27 cellular contexts compared by ENCODE assay signal in genomic region chr11:33553486-33553885, GRCh38.
DNase-seq lines count a peak whose midpoint lies in the region; ATAC-seq, FAIRE-seq and TF ChIP-seq lines count a peak whose summit lies in the region.
"Had no signal": no experiment of that assay in that cellular context is flagged by ENCODE, and none has a peak within 500 bp of the region (broad histone marks: within the 10 kb centered on the region; RNA-seq: fewer than 3 reads in every experiment).

No MANE protein-coding gene starts in this region.

- no peaks in the 10 kb centered on the region for H3K9me3 ChIP-seq in HCT116 (ENCODE audit: control insufficient read depth in 1 of 2, insufficient read depth in 1 of 2, low read depth in 1 of 2, low read length in 2 of 2)
- H3K9me3 ChIP-seq in PC-3 (ENCODE audit: low read length) = no peaks in the 10 kb centered on the region
- H3K9me3 ChIP-seq in endothelial cell of umbilical vein (replicated peaks; ENCODE audit: control insufficient read depth, insufficient read depth, low read length) = no peaks in the 10 kb centered on the region
- H3K9me3 ChIP-seq in small intestine (ENCODE audit: control insufficient read depth, low read depth) = no peaks in the 10 kb centered on the region
- H3K9me3 ChIP-seq: spleen had no signal

- POLR2A ChIA-PET in HCT116 (lab: Charles Lee) = no interaction called here
- POLR2A ChIA-PET in PC-3 (lab: Charles Lee; ENCODE audit: unreplicated experiment) = no interaction called here
- POLR2A ChIA-PET in endothelial cell of umbilical vein (lab: Charles Lee) = no interaction called here

- dilution Hi-C loops in endothelial cell of umbilical vein (cut with MboI; ENCODE audit: extremely low pct_ligation_motif_present, low sequenced_read_pairs) = no loop called here

- H3K27ac ChIP-seq in HCT116 (ENCODE audit: low read depth, low read length) = no peak overlapping the region
- no peak overlapping the region for H3K27ac ChIP-seq in PC-3 (ENCODE audit: low read length)
- no peak overlapping the region for H3K27ac ChIP-seq in endothelial cell of umbilical vein (ENCODE audit: insufficient read depth, low read depth, low read length)
- no peak overlapping the region for H3K27ac ChIP-seq in small intestine (ENCODE audit: low read depth in 1 of 2, low read length in 1 of 2)
- H3K27ac ChIP-seq: spleen had no signal

- DNase-seq in HCT116 (ENCODE audit: low read depth, low spot score) (no peak), PC-3 (peak; percentile 45), endothelial cell of umbilical vein (ENCODE audit: low read depth, low spot score) (peak; percentile 39), small intestine (peak; percentile 29), HuH-7.5 (ENCODE audit: low spot score) (no peak)
- DNase-seq: activated CD4-positive, alpha-beta T cell treated with anti-CD3 and anti-CD28 coated beads, Interleukin-2, amount 50 U/mL, for 48 hours; activated CD4-positive, CD25-positive, alpha-beta regulatory T cell; activated CD8-positive, alpha-beta memory T cell treated with anti-CD3 and anti-CD28 coated beads, Interleukin-2, amount 50 U/mL, for 48 hours; activated effector memory CD4-positive, alpha-beta T cell treated with anti-CD3 and anti-CD28 coated beads, Interleukin-2, amount 50 U/mL, for 16 hours; activated naive CD8-positive, alpha-beta T cell treated with anti-CD3 and anti-CD28 coated beads, Interleukin-2, amount 10 ng/mL, durations not matched to agents 7 days and 5 days; effector CD4-positive, alpha-beta T cell; left ventricle myocardium superior; midbrain; MV-4-11; naive thymus-derived CD8-positive, alpha-beta T cell; NCI-H1694 treated with DMSO at 0.1 percent for 48 hours; occipital lobe; retina; Right ventricle myocardium superior; spleen; stimulated activated CD4-positive, alpha-beta T cell treated with anti-CD3 and anti-CD28 coated beads, Interleukin-2, amount 100 ng/mL, for 48 hours; stimulated activated naive B cell treated with anti-CD40 and anti-IgM and Interleukin-4, amounts not matched to agents 10 μg/mL and 1 μg/mL and 100 μg/mL, for 72 hours had no signal

- H3K27me3 ChIP-seq in HCT116 (ENCODE audit: insufficient read depth, low read length) = no peaks in the 10 kb centered on the region
- no peaks in the 10 kb centered on the region for H3K27me3 ChIP-seq in PC-3 (ENCODE audit: low read length)
- no peaks in the 10 kb centered on the region for H3K27me3 ChIP-seq in endothelial cell of umbilical vein (ENCODE audit: control insufficient read depth in 2 of 2, insufficient read depth in 2 of 2, low read length in 2 of 2)
- H3K27me3 ChIP-seq in small intestine (ENCODE audit: control insufficient read depth in 2 of 2, insufficient read depth in 2 of 2, low read length in 2 of 2) = no peaks in the 10 kb centered on the region

- H3K9ac ChIP-seq in HCT116 (ENCODE audit: low read length) (no peak overlapping the region), PC-3 (ENCODE audit: low read length) (no peak overlapping the region), endothelial cell of umbilical vein (replicated peaks; ENCODE audit: extremely low read depth, insufficient read depth, low read length) (no peak overlapping the region)

- no peak for ATAC-seq in HCT116
- no peak for ATAC-seq in PC-3
- ATAC-seq in GM21529 (IDR thresholded peaks at IDR 0.05; ENCODE audit: unreplicated experiment) = no peak
- ATAC-seq in GM19324 (IDR thresholded peaks at IDR 0.05; ENCODE audit: low FRiP score, unreplicated experiment) = no peak
- ATAC-seq: GM23338; left ventricle myocardium superior; naive thymus-derived CD8-positive, alpha-beta T cell; stimulated activated naive B cell treated with anti-CD40 and anti-IgM and Interleukin-4, amounts not matched to agents 10 μg/mL and 1 μg/mL and 100 μg/mL, for 72 hours had no signal

- CTCF ChIA-PET in HCT116 (lab: Charles Lee) = no interaction called here
- CTCF ChIA-PET in PC-3 (lab: Charles Lee) = no interaction called here
- CTCF ChIA-PET in endothelial cell of umbilical vein (lab: Charles Lee) = interaction anchor here (1.2 to 2.9 kb wide), 4 partner anchors 10 to 388 kb away, joined by 4 to 10 read pairs (median 4); no protein-coding TSS in a partner anchor

- no peaks in the 10 kb centered on the region for H3K9me1 ChIP-seq in endothelial cell of umbilical vein (replicated peaks; ENCODE audit: control insufficient read depth, extremely low read depth, insufficient read depth, low read length)

- peaks cover 0 to 30% of the 10 kb centered on the region in 2 experiments; a peak in 3 of 4 replicates for H3K4me1 ChIP-seq in HCT116 (ENCODE audit: control insufficient read depth in 1 of 2, insufficient read depth in 2 of 2, low read length in 2 of 2)
- peaks cover 24% of the 10 kb centered on the region for H3K4me1 ChIP-seq in PC-3 (ENCODE audit: insufficient read depth, low read length)
- H3K4me1 ChIP-seq in endothelial cell of umbilical vein (ENCODE audit: control insufficient read depth, extremely low read depth, insufficient read depth, low read length) = no peaks in the 10 kb centered on the region
- no peaks in the 10 kb centered on the region for H3K4me1 ChIP-seq in small intestine (ENCODE audit: control insufficient read depth in 2 of 2, insufficient read depth in 1 of 2, low read depth in 1 of 2, low read length in 1 of 2)
- H3K4me1 ChIP-seq: spleen had no signal

- H3K4me3 ChIP-seq in HCT116 (replicated peaks in 1 of 2; ENCODE audit: low read depth in 1 of 2, low read length in 2 of 2) = no peak overlapping the region
- no peak overlapping the region for H3K4me3 ChIP-seq in PC-3 (ENCODE audit: low read length)
- no peak overlapping the region for H3K4me3 ChIP-seq in endothelial cell of umbilical vein (replicated peaks in 1 of 3; ENCODE audit: insufficient read depth in 1 of 3, low read depth in 1 of 3, low read length in 3 of 3)
- no peak overlapping the region for H3K4me3 ChIP-seq in small intestine (ENCODE audit: low read depth in 1 of 2, low read length in 2 of 2)
- H3K4me3 ChIP-seq: GM23338, spleen had no signal

- H4K20me1 ChIP-seq in HCT116 (ENCODE audit: insufficient read depth) (no peaks in the 10 kb centered on the region), PC-3 (ENCODE audit: low read length) (no peaks in the 10 kb centered on the region), endothelial cell of umbilical vein (replicated peaks; ENCODE audit: control insufficient read depth, extremely low read depth, insufficient read depth, low read length) (no peaks in the 10 kb centered on the region)

- H3F3A ChIP-seq in PC-3 (ENCODE audit: low read length, unreplicated experiment) = no peaks in the 10 kb centered on the region

- H2AFZ ChIP-seq in HCT116 (ENCODE audit: low read depth, low read length, poor library complexity, severe bottlenecking) (no peak overlapping the region), PC-3 (ENCODE audit: low read length) (no peak overlapping the region), endothelial cell of umbilical vein (ENCODE audit: low read depth, low read length) (no peak overlapping the region)
- H2AFZ ChIP-seq: GM23338 had no signal

- TF ChIP-seq RAD21 in HCT116 (IDR thresholded peaks at IDR 0.05; ENCODE audit: low read depth) = no peak

- TF ChIP-seq CTCF in HCT116 (IDR thresholded peaks at IDR 0.05 in 2 of 3, conservative IDR thresholded peaks at IDR 0.05 in 1 of 3; ENCODE audit: borderline replicate concordance in 1 of 3, insufficient read depth in 1 of 3, low read depth in 2 of 3, low read length in 2 of 3) (no peak), PC-3 (conservative IDR thresholded peaks at IDR 0.05; ENCODE audit: low read depth, low read length) (no peak), endothelial cell of umbilical vein (IDR thresholded peaks at IDR 0.05; ENCODE audit: extremely low read depth in 1 of 2, insufficient read depth in 1 of 2, low read depth in 1 of 2, low read length in 2 of 2) (no peak)

- no peak for TF ChIP-seq POLR2A in HCT116 (IDR thresholded peaks at IDR 0.05; ENCODE audit: borderline replicate concordance, extremely low read depth, insufficient read depth, insufficient read length)
- TF ChIP-seq POLR2A in endothelial cell of umbilical vein (IDR thresholded peaks at IDR 0.05; ENCODE audit: low read depth, low read length) = no peak

- FAIRE-seq in endothelial cell of umbilical vein (lab: Jason Lieb, UNC) = no peak
- FAIRE-seq in small intestine (lab: Jason Lieb, UNC) = no peak
- FAIRE-seq: D721Med, frontal cortex had no signal

- BruUV-seq in HCT116 (replicated peaks; lab: Mats Ljungman, UMichigan) (no TSS peak), PC-3 (replicated peaks; lab: Mats Ljungman, UMichigan) (no TSS peak), endothelial cell of umbilical vein (replicated peaks; lab: Mats Ljungman, UMichigan) (no TSS peak)

- H3K36me3 ChIP-seq in HCT116 (ENCODE audit: control insufficient read depth in 1 of 2, insufficient read depth in 2 of 2, low read length in 2 of 2) = no peaks in the 10 kb centered on the region
- H3K36me3 ChIP-seq in PC-3 (ENCODE audit: low read depth, low read length) = 0 out of 2 replicates have a peak, but pooled peaks cover 2% of the 10 kb centered on the region
- peaks cover 0 to 4% of the 10 kb centered on the region in 2 experiments for H3K36me3 ChIP-seq in endothelial cell of umbilical vein (ENCODE audit: control insufficient read depth in 2 of 2, extremely low read depth in 1 of 2, insufficient read depth in 2 of 2, low read length in 2 of 2)
- no peaks in the 10 kb centered on the region for H3K36me3 ChIP-seq in small intestine (ENCODE audit: control insufficient read depth in 2 of 2, insufficient read depth in 2 of 2, low read length in 2 of 2)
- H3K36me3 ChIP-seq: spleen had no signal

- WGBS in small intestine, 3 donors = 20 to 47% (median 21%) methylated on average over 1 of the region's 1 CpG

- H3K9me2 ChIP-seq in HCT116 (ENCODE audit: insufficient read depth) = no peaks in the 10 kb centered on the region
- no peaks in the 10 kb centered on the region for H3K9me2 ChIP-seq in PC-3 (replicated peaks; ENCODE audit: low read length)

- RAD21 ChIA-PET in HCT116 (lab: Charles Lee; ENCODE audit: low non-redundant PET in 1 of 2, low total read pairs in 2 of 2, uncharacterized antibody in 2 of 2, unreplicated experiment in 2 of 2) = no interaction called here

- H3K79me2 ChIP-seq in HCT116 (ENCODE audit: insufficient read depth, low read length) = no peaks in the 10 kb centered on the region
- H3K79me2 ChIP-seq in PC-3 (ENCODE audit: low read length) = no peaks in the 10 kb centered on the region
- H3K79me2 ChIP-seq in endothelial cell of umbilical vein (ENCODE audit: control insufficient read depth, insufficient read depth, low read length) = no peaks in the 10 kb centered on the region

- intact Hi-C loops in HCT116 (cut with micrococcal nuclease) (no loop called here), PC-3 (cut with micrococcal nuclease) (no loop called here), endothelial cell of umbilical vein (cut with micrococcal nuclease) (no loop called here)

- H3K4me2 ChIP-seq in HCT116 (ENCODE audit: low read length) = 0 out of 2 replicates have a peak overlapping the region, but pooled peaks have one; percentile 0
- H3K4me2 ChIP-seq in PC-3 (ENCODE audit: low read length) = no peak overlapping the region
- no peak overlapping the region for H3K4me2 ChIP-seq in endothelial cell of umbilical vein (ENCODE audit: insufficient read depth, low read length)
- H3K4me2 ChIP-seq: GM23338 had no signal

TF ChIP-seq in endothelial cell of umbilical vein, 7 proteins besides CTCF, POLR2A, EP300 and RAD21 (continues in another document):
- TF ChIP-seq JUN (IDR thresholded peaks at IDR 0.05; ENCODE audit: borderline replicate concordance, insufficient read depth, insufficient read length, low read depth) (no peak), MYC (IDR thresholded peaks at IDR 0.05; ENCODE audit: low read depth, low read length) (no peak)

Comparison
In these comparisons a context has a peak if more than half of its experiments do, and no peak if none do; other contexts are left out.
1. DNase-seq: peak in PC-3 (single experiment), endothelial cell of umbilical vein (single experiment) and small intestine (single experiment); none in HCT116 (single experiment) and HuH-7.5 (single experiment).